34 cellular contexts compared by ENCODE assay signal in the genomic region with DNA sequence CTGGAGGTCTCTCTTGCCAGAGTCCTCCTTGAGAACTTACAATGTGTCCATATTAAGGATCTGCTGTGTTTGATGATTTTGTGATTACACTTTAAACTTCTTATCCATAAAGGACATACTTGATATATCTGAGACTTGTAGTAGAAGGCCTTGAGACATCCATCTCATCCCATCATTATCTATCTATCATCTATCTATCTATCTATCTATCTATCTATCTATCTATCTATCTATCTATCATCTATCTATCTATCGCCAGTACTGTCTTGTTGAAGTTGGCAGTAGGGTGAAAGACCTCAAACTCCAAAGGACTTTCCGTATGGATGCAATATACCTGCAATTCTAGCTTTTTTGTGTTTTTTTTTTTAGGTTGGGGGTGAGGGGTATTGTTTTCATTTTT. TPM values are rescaled to one million over a fixed set of nuclear protein-coding genes. Genes with fewer than 3 reads are reported as not detected.
"Had no signal": no experiment of that assay in that cellular context is flagged by ENCODE, and none has a peak within 500 bp of the region (broad histone marks: within the 10 kb centered on the region; RNA-seq: fewer than 3 reads in every experiment).

No MANE protein-coding gene starts in this region.

- DNase-seq: Karpas-422, Kasumi-1, KG1, MG63, MM.1S, MV-4-11, NCI-H1092, NCI-H1092 treated with DMSO at 0.1 percent for 48 hours, NCI-H1105, NCI-H1105 treated with DMSO at 0.1 percent for 48 hours, NCI-H1417, NCI-H1417 treated with DMSO at 0.1 percent for 48 hours, NCI-H1436, NCI-H1436 treated with DMSO at 0.1 percent for 48 hours, NCI-H146, NCI-H1694, NCI-H1694 treated with DMSO at 0.1 percent for 48 hours, NCI-H187, NCI-H187 treated with DMSO at 0.1 percent for 48 hours, NCI-H1930, NCI-H2029, NCI-H2029 treated with DMSO at 0.1 percent for 48 hours, NCI-H2081, NCI-H2081 treated with DMSO at 0.1 percent for 48 hours, NCI-H2107, NCI-H2171, NCI-H2171 treated with DMSO at 0.1 percent for 48 hours, NCI-H2227 treated with DMSO at 0.1 percent for 48 hours, NCI-H226, NCI-H345, NCI-H446, NCI-H446 treated with DMSO at 0.1 percent for 48 hours had no signal

- H3K4me2 ChIP-seq: KMS-11 had no signal

- H3K9ac ChIP-seq: KMS-11 had no signal

- H3K4me3 ChIP-seq: MG63 had no signal

- H3K36me3 ChIP-seq: MG63 had no signal

- H3K9me3 ChIP-seq: MG63 had no signal

- H3K27ac ChIP-seq: KMS-11 had no signal

- H3K27me3 ChIP-seq: MG63 had no signal

RNA-seq across cellular contexts. Expression of gene EHF, which starts 2.5 kb away (rescaled TPM):
- total RNA-seq: LHCN-M2 had no signal
